13 cellular contexts compared by ENCODE assay signal in genomic region chr10:103695584-103696005, GRCh38.
DNase-seq lines count a peak whose midpoint lies in the region; ATAC-seq and TF ChIP-seq lines count a peak whose summit lies in the region.
"Had no signal": no experiment of that assay in that cellular context is flagged by ENCODE, and none has a peak within 500 bp of the region (broad histone marks: within the 10 kb centered on the region; RNA-seq: fewer than 3 reads in every experiment).

No MANE protein-coding gene starts in this region.

- TF ChIP-seq POLR2A in HCT116 (IDR thresholded peaks at IDR 0.05; ENCODE audit: borderline replicate concordance, extremely low read depth, insufficient read depth, insufficient read length), result no peak
- no peak for TF ChIP-seq POLR2A in stomach (IDR thresholded peaks at IDR 0.05)

- RAD21 ChIA-PET in HCT116 (lab: Charles Lee; ENCODE audit: low non-redundant PET in 1 of 2, low total read pairs in 2 of 2, uncharacterized antibody in 2 of 2, unreplicated experiment in 2 of 2), result interaction anchor here in 1 of 2 experiments (0.9 kb wide), 1 partner anchor 580 kb away, joined by 3 read pairs; no protein-coding TSS in a partner anchor

- no peak for TF ChIP-seq EP300 in stomach (IDR thresholded peaks at IDR 0.05)

- H3K36me3 Mint-ChIP-seq in activated T-helper 2 cell treated with anti-CD3 and anti-CD28 coated beads, Interferon-gamma antibody, Interleukin-2, Interleukin-4, amounts not matched to agents 10 μg/mL and 5 μg/mL and 100 μg/mL, durations not matched to agents 14 hours and 24 hours and 36 hours (ENCODE audit: low read depth), result no peaks in the 10 kb centered on the region
- peaks cover 7% of the 10 kb centered on the region for H3K36me3 Mint-ChIP-seq in nephron progenitor cell (ENCODE audit: low read depth)

- no peaks in the 10 kb centered on the region for H3K27me3 Mint-ChIP-seq in activated T-helper 2 cell treated with anti-CD3 and anti-CD28 coated beads, Interferon-gamma antibody, Interleukin-2, Interleukin-4, amounts not matched to agents 10 μg/mL and 5 μg/mL and 100 μg/mL, durations not matched to agents 14 hours and 24 hours and 36 hours (ENCODE audit: low read depth)
- peaks cover 54% of the 10 kb centered on the region for H3K27me3 Mint-ChIP-seq in nephron progenitor cell (ENCODE audit: low read depth, poor library complexity)

- H3K4me2 ChIP-seq in HCT116 (ENCODE audit: low read length), result peak overlapping the region; percentile 67

- H3K9me3 ChIP-seq in HCT116 (ENCODE audit: control insufficient read depth in 1 of 2, insufficient read depth in 1 of 2, low read depth in 1 of 2, low read length in 2 of 2) (no peaks in the 10 kb centered on the region), heart right ventricle (no peaks in the 10 kb centered on the region), stomach (no peaks in the 10 kb centered on the region)
- H3K9me3 ChIP-seq: ovary, SJSA1 had no signal

- BruUV-seq in HCT116 (replicated peaks; lab: Mats Ljungman, UMichigan), result no TSS peak

- H3K4me3 ChIP-seq in HCT116 (replicated peaks in 1 of 2; ENCODE audit: low read depth in 1 of 2, low read length in 2 of 2), result no peak overlapping the region
- H3K4me3 ChIP-seq in heart right ventricle, result no peak overlapping the region
- H3K4me3 ChIP-seq in stomach, result no peak overlapping the region
- H3K4me3 ChIP-seq: ovary, SJSA1 had no signal

- CTCF ChIA-PET in HCT116 (lab: Charles Lee), result interaction anchor here (1.4 to 1.6 kb wide), 3 partner anchors 9 to 12 kb away, joined by 6 to 10 read pairs (median 8); no protein-coding TSS in a partner anchor

- H3K4me1 ChIP-seq in HCT116 (ENCODE audit: control insufficient read depth in 1 of 2, insufficient read depth in 2 of 2, low read length in 2 of 2), result peaks cover 38 to 52% of the 10 kb centered on the region in 2 experiments
- peaks cover 9 to 52% (median 22%) of the 10 kb centered on the region in 9 donors for H3K4me1 ChIP-seq in heart right ventricle
- H3K4me1 ChIP-seq in stomach, result peaks cover 28 to 55% (median 36%) of the 10 kb centered on the region in 4 donors

- WGBS in heart right ventricle, 2 donors, result 66 to 72% methylated on average over 4 of the region's 4 CpGs
- WGBS in stomach, 5 donors, result 49 to 55% (median 51%) methylated on average over 4 of the region's 4 CpGs

- TF ChIP-seq CTCF in HCT116 (IDR thresholded peaks at IDR 0.05 in 2 of 3, conservative IDR thresholded peaks at IDR 0.05 in 1 of 3; ENCODE audit: borderline replicate concordance in 1 of 3, insufficient read depth in 1 of 3, low read depth in 2 of 3, low read length in 2 of 3) (no peak), heart right ventricle (IDR thresholded peaks at IDR 0.05) (no peak), stomach (IDR thresholded peaks at IDR 0.05) (no peak), nephron progenitor cell (IDR thresholded peaks at IDR 0.05) (no peak)

- no peak overlapping the region for H3K9ac ChIP-seq in HCT116 (ENCODE audit: low read length)

- DNase-seq in HCT116 (ENCODE audit: low read depth, low spot score) (no peak), heart right ventricle (no peak), stomach (no peak), nephron progenitor cell (no peak), NCI-H2107 (lab: John Stamatoyannopoulos, UW) (no peak), activated T-cell treated with anti-CD3 and anti-CD28 coated beads for 4 hours (no peak), UCSD-AML1 (lab: John Stamatoyannopoulos, UW; ENCODE audit: unreplicated experiment) (no peak)
- DNase-seq in activated T-helper 2 cell treated with anti-CD3 and anti-CD28 coated beads, Interferon-gamma antibody, Interleukin-2, Interleukin-4, amounts not matched to agents 10 μg/mL and 5 μg/mL and 100 μg/mL, durations not matched to agents 14 hours and 24 hours and 36 hours (ENCODE audit: low spot score), result no peak
- DNase-seq: activated CD8-positive, alpha-beta memory T cell treated with anti-CD3 and anti-CD28 coated beads, Interleukin-2, amount 50 U/mL, for 4 hours; NCI-H187 treated with DMSO at 0.1 percent for 48 hours had no signal

- H3K36me3 ChIP-seq in HCT116 (ENCODE audit: control insufficient read depth in 1 of 2, insufficient read depth in 2 of 2, low read length in 2 of 2), result no peaks in the 10 kb centered on the region
- no peaks in the 10 kb centered on the region for H3K36me3 ChIP-seq in heart right ventricle
- H3K36me3 ChIP-seq in stomach, result no peaks in the 10 kb centered on the region
- H3K36me3 ChIP-seq: ovary, SJSA1 had no signal

- no peak overlapping the region for H3K4me3 Mint-ChIP-seq in activated T-helper 2 cell treated with anti-CD3 and anti-CD28 coated beads, Interferon-gamma antibody, Interleukin-2, Interleukin-4, amounts not matched to agents 10 μg/mL and 5 μg/mL and 100 μg/mL, durations not matched to agents 14 hours and 24 hours and 36 hours (ENCODE audit: low read depth)
- H3K4me3 Mint-ChIP-seq in nephron progenitor cell, result no peak overlapping the region

- no peak overlapping the region for H2AFZ ChIP-seq in HCT116 (ENCODE audit: low read depth, low read length, poor library complexity, severe bottlenecking)

- H3K27ac Mint-ChIP-seq in activated T-helper 2 cell treated with anti-CD3 and anti-CD28 coated beads, Interferon-gamma antibody, Interleukin-2, Interleukin-4, amounts not matched to agents 10 μg/mL and 5 μg/mL and 100 μg/mL, durations not matched to agents 14 hours and 24 hours and 36 hours, result peak overlapping the region; percentile 4
- H3K27ac Mint-ChIP-seq in nephron progenitor cell, result no peak overlapping the region

- POLR2A ChIA-PET in HCT116 (lab: Charles Lee), result no interaction called here

- ATAC-seq in HCT116 (no peak), heart right ventricle (peak in 5 of 8 donors; percentile 5 to 40 (median 26))

- TF ChIP-seq RAD21 in HCT116 (IDR thresholded peaks at IDR 0.05; ENCODE audit: low read depth), result no peak

- H3K4me1 Mint-ChIP-seq in activated T-helper 2 cell treated with anti-CD3 and anti-CD28 coated beads, Interferon-gamma antibody, Interleukin-2, Interleukin-4, amounts not matched to agents 10 μg/mL and 5 μg/mL and 100 μg/mL, durations not matched to agents 14 hours and 24 hours and 36 hours (ENCODE audit: low read depth), result peaks cover 35% of the 10 kb centered on the region
- peaks cover 38% of the 10 kb centered on the region for H3K4me1 Mint-ChIP-seq in nephron progenitor cell

- H3K27me3 ChIP-seq in HCT116 (ENCODE audit: insufficient read depth, low read length), result no peaks in the 10 kb centered on the region; the same call in 1 of the 2 replicates
- H3K27me3 ChIP-seq in heart right ventricle, result peaks cover 0 to 32% (median 0%) of the 10 kb centered on the region in 7 donors
- peaks cover 0 to 32% (median 0%) of the 10 kb centered on the region in 3 donors for H3K27me3 ChIP-seq in stomach
- H3K27me3 ChIP-seq: ovary had no signal

- no peaks in the 10 kb centered on the region for H4K20me1 ChIP-seq in HCT116 (ENCODE audit: insufficient read depth)

- no peaks in the 10 kb centered on the region for H3K9me2 ChIP-seq in HCT116 (ENCODE audit: insufficient read depth)

- no peaks in the 10 kb centered on the region for H3K79me2 ChIP-seq in HCT116 (ENCODE audit: insufficient read depth, low read length)

- intact Hi-C loops in HCT116 (cut with micrococcal nuclease), result no loop called here
- intact Hi-C loops in activated T-helper 2 cell treated with anti-CD3 and anti-CD28 coated beads, Interferon-gamma antibody, Interleukin-2, Interleukin-4, amounts not matched to agents 10 μg/mL and 5 μg/mL and 100 μg/mL, durations not matched to agents 14 hours and 24 hours and 36 hours (cut with micrococcal nuclease), result loop anchor here (10.0 kb wide), 1 partner anchor 569 kb away; the partner anchor contains the start of gene GSTO2
- intact Hi-C loops in heart right ventricle (cut with DNase I), result no loop called here
- intact Hi-C loops in stomach (cut with DNase I; ENCODE audit: low total_unique reads), result no loop called here

- H3K27ac ChIP-seq in HCT116 (ENCODE audit: low read depth, low read length) (peak overlapping the region; percentile 30; the same call in 1 of the 2 replicates), heart right ventricle (peak overlapping the region in 8 of 10 donors; percentile 35 to 83 (median 63)), stomach (peak overlapping the region in 4 of 5 donors; percentile 36 to 63 (median 50))
- H3K27ac ChIP-seq: HL-60, ovary, SJSA1 had no signal

- H3K9me3 Mint-ChIP-seq in activated T-helper 2 cell treated with anti-CD3 and anti-CD28 coated beads, Interferon-gamma antibody, Interleukin-2, Interleukin-4, amounts not matched to agents 10 μg/mL and 5 μg/mL and 100 μg/mL, durations not matched to agents 14 hours and 24 hours and 36 hours, result no peaks in the 10 kb centered on the region
- H3K9me3 Mint-ChIP-seq in nephron progenitor cell, result no peaks in the 10 kb centered on the region

TF ChIP-seq in HCT116, 20 proteins besides CTCF, POLR2A, EP300 and RAD21 (continues in another document):
- TF ChIP-seq CBX3 (IDR thresholded peaks at IDR 0.05; ENCODE audit: low read depth) (no peak), EZH2phosphoT487 (IDR thresholded peaks at IDR 0.05; ENCODE audit: borderline replicate concordance) (no peak), ELF1 (IDR thresholded peaks at IDR 0.05; ENCODE audit: borderline replicate concordance, low read depth) (no peak), ZFX (IDR thresholded peaks at IDR 0.05) (no peak), SP1 (IDR thresholded peaks at IDR 0.05; ENCODE audit: low read depth) (no peak), REST (IDR thresholded peaks at IDR 0.05; ENCODE audit: low read depth) (no peak)
